In the genomic region with DNA sequence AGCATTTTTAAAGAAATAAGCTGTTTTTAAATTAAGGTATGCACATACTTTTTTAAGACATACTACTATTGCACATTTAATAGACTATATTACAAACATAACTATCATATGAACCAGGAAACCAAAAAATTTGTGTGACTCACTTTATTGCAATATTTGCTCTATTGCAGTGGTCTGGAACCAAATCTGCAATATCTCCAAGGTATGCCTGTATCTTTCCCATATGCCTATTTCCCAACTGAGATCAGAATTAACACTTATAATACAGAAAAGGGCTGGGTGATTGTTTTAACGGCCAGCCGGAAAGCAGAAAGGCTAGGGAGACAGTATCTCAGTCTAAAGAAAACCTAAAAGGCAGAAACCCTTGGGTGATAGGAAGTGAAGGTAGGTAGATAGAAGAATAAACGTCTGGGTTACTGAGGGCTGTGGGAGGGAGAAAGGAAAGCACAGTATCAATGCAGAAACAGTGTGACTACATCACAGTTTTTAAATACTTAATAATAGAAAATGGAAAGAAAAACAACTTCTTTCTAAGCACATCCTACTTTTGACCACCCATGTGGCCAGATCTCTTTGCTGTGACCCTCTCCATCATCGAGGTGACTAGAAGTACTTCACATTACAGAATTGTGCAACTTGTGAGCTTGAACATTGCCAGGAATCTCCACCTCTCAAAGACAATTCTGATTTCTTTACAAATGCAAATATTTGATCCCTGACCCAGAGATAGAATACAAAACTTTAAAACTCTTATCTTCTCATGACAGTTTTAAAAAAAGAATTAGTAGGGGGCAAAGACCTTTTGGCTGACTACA, we compare ENCODE assay signal across 14 cellular contexts.
DNase-seq lines count a peak whose midpoint lies in the region; ATAC-seq and TF ChIP-seq lines count a peak whose summit lies in the region.
"Had no signal": no experiment of that assay in that cellular context is flagged by ENCODE, and none has a peak within 500 bp of the region (broad histone marks: within the 10 kb centered on the region; RNA-seq: fewer than 3 reads in every experiment).

No MANE protein-coding gene starts in this region.

- TF ChIP-seq CTCF in PC-3 (conservative IDR thresholded peaks at IDR 0.05; ENCODE audit: low read depth, low read length): no peak
- no peak for TF ChIP-seq CTCF in epithelial cell of esophagus (IDR thresholded peaks at IDR 0.05; ENCODE audit: insufficient read depth, low read depth, low read length, missing control alignments)
- TF ChIP-seq CTCF in transverse colon (IDR thresholded peaks at IDR 0.05): no peak

- H3K4me3 ChIP-seq in PC-3 (ENCODE audit: low read length) (peak overlapping the region; percentile 23; the same call in 1 of the 2 replicates), epithelial cell of esophagus (ENCODE audit: low read length) (no peak overlapping the region), transverse colon (no peak overlapping the region)
- H3K4me3 ChIP-seq: neural progenitor cell had no signal

- H3K4me1 ChIP-seq in PC-3 (ENCODE audit: insufficient read depth, low read length): peaks cover 47% of the 10 kb centered on the region
- peaks cover 0 to 10% (median 0%) of the 10 kb centered on the region in 4 donors for H3K4me1 ChIP-seq in transverse colon
- H3K4me1 ChIP-seq: neural progenitor cell had no signal

- H3K36me3 ChIP-seq in PC-3 (ENCODE audit: low read depth, low read length) (peaks cover 60% of the 10 kb centered on the region), transverse colon (peaks cover 0 to 4% (median 0%) of the 10 kb centered on the region in 4 donors)
- H3K36me3 ChIP-seq: neural progenitor cell had no signal

- H3K27ac ChIP-seq in PC-3 (ENCODE audit: low read length) (peak overlapping the region; percentile 100), transverse colon (peak overlapping the region; percentile 28 to 57 (median 50))
- H3K27ac ChIP-seq: neural progenitor cell had no signal

- peaks cover 20% of the 10 kb centered on the region for H3K9me3 ChIP-seq in PC-3 (ENCODE audit: low read length)
- peaks cover 4 to 13% of the 10 kb centered on the region in 2 donors for H3K9me3 ChIP-seq in transverse colon

- peak overlapping the region; percentile 94 for H3K9ac ChIP-seq in PC-3 (ENCODE audit: low read length)
- H3K9ac ChIP-seq: neural progenitor cell had no signal

- H4K20me1 ChIP-seq in PC-3 (ENCODE audit: low read length): no peaks in the 10 kb centered on the region

- no peaks in the 10 kb centered on the region for H3K9me2 ChIP-seq in PC-3 (replicated peaks; ENCODE audit: low read length)

- DNase-seq in PC-3: peak; percentile 90
- peak; percentile 76 for DNase-seq in epithelial cell of esophagus (ENCODE audit: low read depth)
- peak; percentile 25 for DNase-seq in medulla oblongata (ENCODE audit: extremely low spot score)
- no peak for DNase-seq in transverse colon
- DNase-seq in stimulated activated naive CD4-positive, alpha-beta T cell (lab: John Stamatoyannopoulos, UW): no peak
- DNase-seq: activated CD4-positive, alpha-beta T cell treated with anti-CD3 and anti-CD28 coated beads, Interleukin-2, amount 50 U/mL, for 48 hours; activated naive CD4-positive, alpha-beta T cell treated with anti-CD3 and anti-CD28 coated beads for 36 hours; Kasumi-1; NCI-H2107; T-helper 17 cell had no signal

- CTCF ChIA-PET in PC-3 (lab: Charles Lee): no interaction called here

- POLR2A ChIA-PET in PC-3 (lab: Charles Lee; ENCODE audit: unreplicated experiment): interaction anchor here (0.7 kb wide), 3 partner anchors 61 to 261 kb away, joined by 3 read pairs; no protein-coding TSS in a partner anchor

- no peak for TF ChIP-seq POLR2A in transverse colon (IDR thresholded peaks at IDR 0.05)

- peaks cover 83% of the 10 kb centered on the region for H3K79me2 ChIP-seq in PC-3 (ENCODE audit: low read length)

- peak; percentile 84 for ATAC-seq in PC-3
- no peak for ATAC-seq in GM19328 (IDR thresholded peaks at IDR 0.05; ENCODE audit: unreplicated experiment)
- no peak for ATAC-seq in activated CD4-positive, CD25-positive, alpha-beta regulatory T cell treated with anti-CD3 and anti-CD28 coated beads, Interleukin-2, amount 50 U/mL, for 24 hours
- ATAC-seq: stimulated activated effector memory CD8-positive, alpha-beta T cell treated with anti-CD3 and anti-CD28 coated beads, Interleukin-12 subunit alpha, Interleukin-12 subunit beta, amount 100 ng/mL, for 72 hours; T-helper 17 cell had no signal

- in situ Hi-C loops in transverse colon (cut with MboI; ENCODE audit: low pct_ligation_motif_present in 1 of 4, low pct_unique_long_range_greater_than_20kb in 1 of 4, low sequenced_read_pairs in 3 of 4): no loop called here

- 25 to 64% methylated on average over 2 to 4 of the region's 4 CpGs for WGBS in transverse colon (ENCODE audit: low coverage in 1 of 2), 2 donors

- TF ChIP-seq EP300 in transverse colon (IDR thresholded peaks at IDR 0.05; ENCODE audit: low read depth): no peak

- TSS peak; percentile 95 for BruUV-seq in PC-3 (replicated peaks; lab: Mats Ljungman, UMichigan)

- intact Hi-C loops in PC-3 (cut with micrococcal nuclease) (loop anchor here (5.0 kb wide), 4 partner anchors 105 to 160 kb away; partner anchors contain the start of gene LPAR1), transverse colon (cut with DNase I; ENCODE audit: low total_unique reads) (loop anchor here (5.0 kb wide), 1 partner anchor 1995 kb away; no protein-coding TSS in a partner anchor)

- no peaks in the 10 kb centered on the region for H3K27me3 ChIP-seq in PC-3 (ENCODE audit: low read length)
- no peaks in the 10 kb centered on the region for H3K27me3 ChIP-seq in transverse colon
- H3K27me3 ChIP-seq: neural progenitor cell had no signal

- no peak overlapping the region for H2AFZ ChIP-seq in PC-3 (ENCODE audit: low read length)
- H2AFZ ChIP-seq: neural progenitor cell had no signal

- H3F3A ChIP-seq in PC-3 (ENCODE audit: low read length, unreplicated experiment): peaks cover 9% of the 10 kb centered on the region

- H3K4me2 ChIP-seq in PC-3 (ENCODE audit: low read length): peak overlapping the region; percentile 76
- H3K4me2 ChIP-seq: neural progenitor cell had no signal

Comparison
In these comparisons a context has a peak if more than half of its experiments do, and no peak if none do; other contexts are left out.
1. DNase-seq: peak in PC-3 (single experiment), epithelial cell of esophagus (single experiment) and medulla oblongata (single experiment); none in transverse colon (single experiment) and stimulated activated naive CD4-positive, alpha-beta T cell (0 of 6).